In the genomic region with DNA sequence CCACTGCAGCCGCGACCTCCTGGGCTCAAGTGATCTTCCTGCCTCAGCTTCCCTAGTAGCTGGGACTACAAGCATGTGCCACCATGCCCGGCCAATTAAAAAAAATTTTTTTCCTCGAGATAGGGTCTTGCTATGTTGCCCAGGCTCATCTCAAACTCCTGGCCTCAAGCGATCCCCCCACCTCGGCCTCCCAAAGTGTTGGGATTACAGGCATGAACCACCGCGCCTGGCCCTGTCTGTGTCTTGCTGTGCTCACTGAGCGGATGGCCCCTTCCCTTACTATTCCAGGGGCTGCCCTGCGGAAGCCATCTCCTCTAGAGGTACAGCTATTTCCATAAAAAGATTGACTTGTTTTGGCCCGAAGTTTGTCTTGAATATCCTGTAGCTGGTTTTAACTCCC, we compare ENCODE assay signal across 30 cellular contexts. TPM values are rescaled to one million over a fixed set of nuclear protein-coding genes. Genes with fewer than 3 reads are reported as not detected.
A peak's percentile ranks its signal among the peaks of the same experiment; 100 is the strongest.
DNase-seq lines count a peak whose midpoint lies in the region; ATAC-seq, FAIRE-seq and TF ChIP-seq lines count a peak whose summit lies in the region.
"Had no signal": no experiment of that assay in that cellular context is flagged by ENCODE, and none has a peak within 500 bp of the region (broad histone marks: within the 10 kb centered on the region; RNA-seq: fewer than 3 reads in every experiment).

No MANE protein-coding gene starts in this region.

- intact Hi-C loops in HepG2 (cut with micrococcal nuclease; ENCODE audit: unreplicated experiment) (no loop called here), right lobe of liver (cut with DNase I) (no loop called here), dorsolateral prefrontal cortex (cut with DNase I) (loop anchor here (2.0 to 10.0 kb wide), 6 partner anchors 19 to 213 kb away; partner anchors contain the start of genes RILPL1 (in 2 of the 2), SNRNP35 (in 1 of the 2) and TMED2 (in 1 of the 2))
- intact Hi-C loops in activated T-helper 2 cell treated with anti-CD3 and anti-CD28 coated beads, Interferon-gamma antibody, Interleukin-2, Interleukin-4, amounts not matched to agents 10 μg/mL and 5 μg/mL and 100 μg/mL, durations not matched to agents 14 hours and 24 hours and 36 hours (cut with micrococcal nuclease): no loop called here

- POLR2A ChIA-PET in HepG2 (lab: Yijun Ruan, JAX): no interaction called here

- no peak for TF ChIP-seq RAD21 in HepG2 (CRISPR knock-in tag; IDR thresholded peaks at IDR 0.05)

- H3K27ac ChIP-seq in HepG2 (ENCODE audit: extremely low read length, insufficient read depth, low read length) (no peak overlapping the region), right lobe of liver (no peak overlapping the region), dorsolateral prefrontal cortex (peak overlapping the region; percentile 65 to 100 (median 99))
- H3K27ac ChIP-seq: cardiac muscle cell, ovary, transverse colon had no signal

- no peaks in the 10 kb centered on the region for H3K9me3 Mint-ChIP-seq in activated T-helper 2 cell treated with anti-CD3 and anti-CD28 coated beads, Interferon-gamma antibody, Interleukin-2, Interleukin-4, amounts not matched to agents 10 μg/mL and 5 μg/mL and 100 μg/mL, durations not matched to agents 14 hours and 24 hours and 36 hours
- H3K9me3 Mint-ChIP-seq: activated naive CD4-positive, alpha-beta T cell treated with anti-CD3 and anti-CD28 coated beads, Interleukin-2, amount 10 ng/mL, durations not matched to agents 7 days and 5 days; activated T-helper 1 cell treated with anti-CD3 and anti-CD28 coated beads, Interleukin-12 subunit alpha, Interleukin-12 subunit beta, Interleukin-2, Interleukin-4 antibody, amounts not matched to agents 30 ng/mL and 10 ng/mL and 1 ng/mL, durations not matched to agents 14 hours and 24 hours and 36 hours; H9; natural killer cell treated with Interleukin-12 subunit alpha and Interleukin-12 subunit beta and Interleukin-15 and Interleukin-18, amount 100 ng/mL, for 72 hours; stimulated activated naive B cell treated with anti-CD40 and anti-IgM and Interleukin-4, amounts not matched to agents 10 μg/mL and 1 μg/mL and 100 μg/mL, for 72 hours; T-helper 1 cell treated with Interleukin-12 subunit alpha and Interleukin-12 subunit beta and Interleukin-4 antibody, amounts not matched to agents 30 μg/mL and 1 μg/mL, for 36 hours had no signal

- ATAC-seq in HepG2 (no peak), right lobe of liver (no peak), GM18858 (IDR thresholded peaks at IDR 0.05; ENCODE audit: unreplicated experiment) (no peak), HG02970 (IDR thresholded peaks at IDR 0.05; ENCODE audit: low FRiP score, unreplicated experiment) (no peak)
- ATAC-seq: activated CD4-positive, CD25-positive, alpha-beta regulatory T cell treated with anti-CD3 and anti-CD28 coated beads, Interleukin-2, amount 50 U/mL, for 24 hours; natural killer cell treated with Interleukin-12 subunit alpha and Interleukin-12 subunit beta and Interleukin-15 and Interleukin-18, amount 100 ng/mL, for 72 hours; stimulated activated naive B cell treated with anti-CD40 and anti-IgM and Interleukin-4, amounts not matched to agents 10 μg/mL and 1 μg/mL and 100 μg/mL, for 72 hours had no signal

- no peaks in the 10 kb centered on the region for H3K36me3 Mint-ChIP-seq in activated T-helper 2 cell treated with anti-CD3 and anti-CD28 coated beads, Interferon-gamma antibody, Interleukin-2, Interleukin-4, amounts not matched to agents 10 μg/mL and 5 μg/mL and 100 μg/mL, durations not matched to agents 14 hours and 24 hours and 36 hours (ENCODE audit: low read depth)
- H3K36me3 Mint-ChIP-seq: natural killer cell treated with Interleukin-12 subunit alpha and Interleukin-12 subunit beta and Interleukin-15 and Interleukin-18, amount 100 ng/mL, for 72 hours had no signal

- H3K4me3 Mint-ChIP-seq in activated T-helper 2 cell treated with anti-CD3 and anti-CD28 coated beads, Interferon-gamma antibody, Interleukin-2, Interleukin-4, amounts not matched to agents 10 μg/mL and 5 μg/mL and 100 μg/mL, durations not matched to agents 14 hours and 24 hours and 36 hours (ENCODE audit: low read depth): no peak overlapping the region
- H3K4me3 Mint-ChIP-seq: activated naive CD4-positive, alpha-beta T cell treated with anti-CD3 and anti-CD28 coated beads, Interleukin-2, amount 10 ng/mL, durations not matched to agents 7 days and 5 days; activated T-helper 1 cell treated with anti-CD3 and anti-CD28 coated beads, Interleukin-12 subunit alpha, Interleukin-12 subunit beta, Interleukin-2, Interleukin-4 antibody, amounts not matched to agents 30 ng/mL and 10 ng/mL and 1 ng/mL, durations not matched to agents 14 hours and 24 hours and 36 hours; H9; natural killer cell treated with Interleukin-12 subunit alpha and Interleukin-12 subunit beta and Interleukin-15 and Interleukin-18, amount 100 ng/mL, for 72 hours; stimulated activated naive B cell treated with anti-CD40 and anti-IgM and Interleukin-4, amounts not matched to agents 10 μg/mL and 1 μg/mL and 100 μg/mL, for 72 hours; T-helper 1 cell treated with Interleukin-12 subunit alpha and Interleukin-12 subunit beta and Interleukin-4 antibody, amounts not matched to agents 30 μg/mL and 1 μg/mL, for 36 hours had no signal

- no peaks in the 10 kb centered on the region for H4K20me1 ChIP-seq in HepG2 (ENCODE audit: insufficient read depth, low read length)

- no TSS peak for BruUV-seq in HepG2 (replicated peaks; lab: Mats Ljungman, UMichigan)

- CTCF ChIA-PET in HepG2 (lab: Yijun Ruan, JAX; ENCODE audit: low intra/inter-chr PET ratio, low total read pairs): no interaction called here

- no peaks in the 10 kb centered on the region for H3K27me3 Mint-ChIP-seq in activated T-helper 2 cell treated with anti-CD3 and anti-CD28 coated beads, Interferon-gamma antibody, Interleukin-2, Interleukin-4, amounts not matched to agents 10 μg/mL and 5 μg/mL and 100 μg/mL, durations not matched to agents 14 hours and 24 hours and 36 hours (ENCODE audit: low read depth)
- H3K27me3 Mint-ChIP-seq: activated naive CD4-positive, alpha-beta T cell treated with anti-CD3 and anti-CD28 coated beads, Interleukin-2, amount 10 ng/mL, durations not matched to agents 7 days and 5 days; natural killer cell treated with Interleukin-12 subunit alpha and Interleukin-12 subunit beta and Interleukin-15 and Interleukin-18, amount 100 ng/mL, for 72 hours; stimulated activated naive B cell treated with anti-CD40 and anti-IgM and Interleukin-4, amounts not matched to agents 10 μg/mL and 1 μg/mL and 100 μg/mL, for 72 hours had no signal

- no peak for TF ChIP-seq EP300 in HepG2 (IDR thresholded peaks at IDR 0.05; ENCODE audit: low read depth in 2 of 2, low read length in 2 of 2)
- no peak for TF ChIP-seq EP300 in HepG2 (CRISPR knock-in tag; IDR thresholded peaks at IDR 0.05; ENCODE audit: borderline replicate concordance)

- in situ Hi-C loops in HepG2 (cut with HindIII; ENCODE audit: extremely low pct_ligation_motif_present, low pct_unique_long_range_greater_than_20kb): no loop called here

- H3K27me3 ChIP-seq in HepG2 (ENCODE audit: control insufficient read depth in 1 of 2, insufficient read depth in 2 of 2, low read length in 2 of 2) (no peaks in the 10 kb centered on the region), right lobe of liver (no peaks in the 10 kb centered on the region), dorsolateral prefrontal cortex (no peaks in the 10 kb centered on the region), skeletal muscle satellite cell (ENCODE audit: control insufficient read depth, insufficient read depth, low read length) (no peaks in the 10 kb centered on the region)
- H3K27me3 ChIP-seq: cardiac muscle cell, ovary, transverse colon had no signal

- H3K36me3 ChIP-seq in HepG2 (replicated peaks in 1 of 2; ENCODE audit: control insufficient read depth in 1 of 2, insufficient read depth in 2 of 2, low read length in 2 of 2) (peaks cover 17 to 22% of the 10 kb centered on the region in 2 experiments; a peak in 4 of 5 replicates), right lobe of liver (no peaks in the 10 kb centered on the region), skeletal muscle satellite cell (ENCODE audit: insufficient read depth, low read length) (peaks cover 14% of the 10 kb centered on the region)
- H3K36me3 ChIP-seq: ovary, transverse colon had no signal

- TF ChIP-seq CTCF in HepG2 (CRISPR knock-in tag; IDR thresholded peaks at IDR 0.05) (no peak), right lobe of liver (IDR thresholded peaks at IDR 0.05) (no peak), dorsolateral prefrontal cortex (IDR thresholded peaks at IDR 0.05 in 54 of 56, conservative IDR thresholded peaks at IDR 0.05 in 2 of 56; ENCODE audit: low read depth in 1 of 56, partially characterized antibody in 56 of 56) (no peak)

- WGBS in HepG2 (ENCODE audit: low lambda C conversion rate): 92% methylated on average over 11 of the region's 11 CpGs
- WGBS in right lobe of liver (ENCODE audit: insufficient coverage, low coverage, low lambda C conversion rate, missing lambda C conversion rate): 73% methylated on average over 4 of the region's 11 CpGs

- no peak for FAIRE-seq in HepG2 (lab: Jason Lieb, UNC)
- FAIRE-seq: G401.6, keratinocyte, TTC549 had no signal

- H2AFZ ChIP-seq in HepG2 (ENCODE audit: low read length): no peak overlapping the region

- no peaks in the 10 kb centered on the region for H3K79me2 ChIP-seq in HepG2 (ENCODE audit: insufficient read depth, low read length)

- H3K27ac Mint-ChIP-seq in activated T-helper 2 cell treated with anti-CD3 and anti-CD28 coated beads, Interferon-gamma antibody, Interleukin-2, Interleukin-4, amounts not matched to agents 10 μg/mL and 5 μg/mL and 100 μg/mL, durations not matched to agents 14 hours and 24 hours and 36 hours: no peak overlapping the region
- H3K27ac Mint-ChIP-seq: activated naive CD4-positive, alpha-beta T cell treated with anti-CD3 and anti-CD28 coated beads, Interleukin-2, amount 10 ng/mL, durations not matched to agents 7 days and 5 days; activated T-helper 1 cell treated with anti-CD3 and anti-CD28 coated beads, Interleukin-12 subunit alpha, Interleukin-12 subunit beta, Interleukin-2, Interleukin-4 antibody, amounts not matched to agents 30 ng/mL and 10 ng/mL and 1 ng/mL, durations not matched to agents 14 hours and 24 hours and 36 hours; natural killer cell treated with Interleukin-12 subunit alpha and Interleukin-12 subunit beta and Interleukin-15 and Interleukin-18, amount 100 ng/mL, for 72 hours; T-helper 1 cell treated with Interleukin-12 subunit alpha and Interleukin-12 subunit beta and Interleukin-4 antibody, amounts not matched to agents 30 μg/mL and 1 μg/mL, for 36 hours had no signal

- H3K9ac ChIP-seq in HepG2 (ENCODE audit: insufficient read depth, low read depth, low read length) (no peak overlapping the region), skeletal muscle satellite cell (ENCODE audit: low read depth, low read length) (no peak overlapping the region)

- TF ChIP-seq POLR2A in HepG2 (IDR thresholded peaks at IDR 0.05; ENCODE audit: insufficient read depth in 1 of 2, low read depth in 2 of 2, low read length in 2 of 2) (no peak), right lobe of liver (IDR thresholded peaks at IDR 0.05) (no peak)

- H3K4me2 ChIP-seq in HepG2 (ENCODE audit: low read depth, low read length) (no peak overlapping the region), skeletal muscle satellite cell (ENCODE audit: low read length) (peak overlapping the region; percentile 53)

- H3K9me3 ChIP-seq in HepG2 (ENCODE audit: low read length) (no peaks in the 10 kb centered on the region), right lobe of liver (no peaks in the 10 kb centered on the region), skeletal muscle satellite cell (replicated peaks; ENCODE audit: low read length) (no peaks in the 10 kb centered on the region)
- H3K9me3 ChIP-seq: ovary, transverse colon had no signal

- DNase-seq in HepG2 (ENCODE audit: low spot score): no peak
- no peak for DNase-seq in right lobe of liver
- DNase-seq in dorsolateral prefrontal cortex: no peak
- no peak for DNase-seq in activated T-helper 2 cell treated with anti-CD3 and anti-CD28 coated beads, Interferon-gamma antibody, Interleukin-2, Interleukin-4, amounts not matched to agents 10 μg/mL and 5 μg/mL and 100 μg/mL, durations not matched to agents 14 hours and 24 hours and 36 hours (ENCODE audit: low spot score)
- no peak for DNase-seq in NCI-H1105 treated with DMSO at 0.1 percent for 48 hours (lab: John Stamatoyannopoulos, UW)
- DNase-seq: ACHN; activated CD4-positive, alpha-beta T cell treated with anti-CD3 and anti-CD28 coated beads, Interleukin-2, amount 50 U/mL, for 48 hours; activated CD8-positive, alpha-beta memory T cell treated with anti-CD3 and anti-CD28 coated beads, Interleukin-2, amount 50 U/mL, for 4 hours; activated naive CD4-positive, alpha-beta T cell treated with anti-CD3 and anti-CD28 coated beads, Interleukin-2, amount 10 ng/mL, durations not matched to agents 7 days and 5 days; amniotic stem cell; H9; NCI-H1092 treated with DMSO at 0.1 percent for 48 hours; NCI-H187 treated with DMSO at 0.1 percent for 48 hours; NCI-H69; ovary; retina; stimulated activated naive B cell treated with anti-CD40 and anti-IgM and Interleukin-4, amounts not matched to agents 10 μg/mL and 1 μg/mL and 100 μg/mL, for 72 hours; transverse colon had no signal

- H3K4me1 ChIP-seq in HepG2 (ENCODE audit: insufficient read depth, low read length) (peaks cover 21% of the 10 kb centered on the region), right lobe of liver (no peaks in the 10 kb centered on the region), skeletal muscle satellite cell (ENCODE audit: control insufficient read depth, insufficient read depth, low read length) (peaks cover 23% of the 10 kb centered on the region)
- H3K4me1 ChIP-seq: transverse colon had no signal

- peaks cover 7% of the 10 kb centered on the region for H3K4me1 Mint-ChIP-seq in activated T-helper 2 cell treated with anti-CD3 and anti-CD28 coated beads, Interferon-gamma antibody, Interleukin-2, Interleukin-4, amounts not matched to agents 10 μg/mL and 5 μg/mL and 100 μg/mL, durations not matched to agents 14 hours and 24 hours and 36 hours (ENCODE audit: low read depth)
- H3K4me1 Mint-ChIP-seq: H9 had no signal

- no peak overlapping the region for H3K4me3 ChIP-seq in HepG2 (replicated peaks in 1 of 3; ENCODE audit: insufficient read depth in 1 of 3, low read depth in 2 of 3, low read length in 3 of 3)
- H3K4me3 ChIP-seq in right lobe of liver: no peak overlapping the region
- no peak overlapping the region for H3K4me3 ChIP-seq in dorsolateral prefrontal cortex
- no peak overlapping the region for H3K4me3 ChIP-seq in skeletal muscle satellite cell (ENCODE audit: low read length)
- H3K4me3 ChIP-seq: cardiac muscle cell, lung, ovary, transverse colon had no signal

RNA-seq across cellular contexts. Expression of gene SNRNP35, which starts 20.1 kb away (rescaled TPM):
- total RNA-seq in HepG2 (2016; rRNA removed; fragmentation: Illumina TruSeq; extraction: Trizol): 21.9 and 22.6 TPM in 2 replicates
- 7.0 and 8.3 TPM in 2 replicates for total RNA-seq in HepG2 (2016; cell fraction: cytosol; rRNA removed; fragmentation: Illumina TruSeq; extraction: Trizol; ENCODE audit: low read depth)
- 18.1 and 21.0 TPM in 2 replicates for total RNA-seq in HepG2 (2016; cell fraction: insoluble cytoplasmic fraction; rRNA removed; fragmentation: Illumina TruSeq; extraction: Trizol)
- 9.9 and 11.2 TPM in 2 replicates for total RNA-seq in HepG2 (2016; cell fraction: membrane; rRNA removed; fragmentation: Illumina TruSeq; extraction: Trizol)
- 11.3 and 17.7 TPM in 2 replicates for total RNA-seq in HepG2 (2016; cell fraction: nucleus; rRNA removed; fragmentation: Illumina TruSeq; extraction: Trizol)
- polyA plus RNA-seq in HepG2 (2011; rRNA removed): 11.3 and 11.9 TPM in 2 replicates
- polyA plus RNA-seq in HepG2 (2011; cell fraction: cytosol; rRNA removed): 8.2 and 8.4 TPM in 2 replicates
- 12.3 and 17.8 TPM in 2 replicates for polyA plus RNA-seq in HepG2 (2011; cell fraction: nucleus; rRNA removed)
- polyA plus RNA-seq in HepG2 (2012): 14.7 and 17.5 TPM in 2 replicates
- polyA plus RNA-seq in HepG2 (2016; cell fraction: cytosol; fragmentation: Illumina TruSeq; extraction: Trizol; ENCODE audit: low read depth): 6.3 and 6.7 TPM in 2 replicates
- 27.9 and 29.1 TPM in 2 replicates for polyA plus RNA-seq in HepG2 (2016; cell fraction: insoluble cytoplasmic fraction; fragmentation: Illumina TruSeq; extraction: Trizol; ENCODE audit: low read depth)
- 7.2 and 7.8 TPM in 2 replicates for polyA plus RNA-seq in HepG2 (2016; cell fraction: membrane; fragmentation: Illumina TruSeq; extraction: Trizol; ENCODE audit: low read depth)
- polyA plus RNA-seq in HepG2 (2016; cell fraction: nucleus; fragmentation: Illumina TruSeq; extraction: Trizol; ENCODE audit: insufficient read depth, low read depth): 33.3 and 34.6 TPM in 2 replicates
- polyA minus RNA-seq in HepG2 (2011; rRNA and poly(A)+ RNA removed; ENCODE audit: low replicate concordance): 9.0 and 11.4 TPM in 2 replicates
- polyA minus RNA-seq in HepG2 (2011; cell fraction: cytosol; rRNA and poly(A)+ RNA removed): 6.2 and 7.6 TPM in 2 replicates
- 14.2 and 18.2 TPM in 2 replicates for polyA minus RNA-seq in HepG2 (2011; cell fraction: nucleus; rRNA and poly(A)+ RNA removed)
- total RNA-seq in right lobe of liver: 10 to 100 TPM in 1 of 6 experiments, 1 to 10 TPM in 5; 7.8 to 10.3 (median 9.5) TPM
- 10 to 100 TPM; 18.2 to 41.5 (median 27.9) TPM for total RNA-seq in dorsolateral prefrontal cortex
- total RNA-seq in skeletal muscle satellite cell (2012; rRNA removed): 8.5 and 10.4 TPM in 2 replicates
- total RNA-seq in activated T-helper 2 cell treated with anti-CD3 and anti-CD28 coated beads, Interferon-gamma antibody, Interleukin-2, Interleukin-4, amounts not matched to agents 10 μg/mL and 5 μg/mL and 100 μg/mL, durations not matched to agents 14 hours and 24 hours and 36 hours: 27.1 and 36.4 TPM in 2 replicates

RNA-seq across cellular contexts. Expression of gene RILPL2, which starts 41.6 kb away (rescaled TPM):
- total RNA-seq in HepG2 (2016; rRNA removed; fragmentation: Illumina TruSeq; extraction: Trizol) (8.1 and 9.1 TPM in 2 replicates), right lobe of liver (1 to 10 TPM; 1.6 to 2.7 (median 1.8) TPM), dorsolateral prefrontal cortex (1 to 10 TPM; 2.1 to 6.7 (median 3.9) TPM)
- total RNA-seq in HepG2 (2016; cell fraction: cytosol; rRNA removed; fragmentation: Illumina TruSeq; extraction: Trizol; ENCODE audit: low read depth): 2.4 and 2.8 TPM in 2 replicates
- total RNA-seq in HepG2 (2016; cell fraction: insoluble cytoplasmic fraction; rRNA removed; fragmentation: Illumina TruSeq; extraction: Trizol): 7.8 and 8.7 TPM in 2 replicates
- 8.4 and 9.7 TPM in 2 replicates for total RNA-seq in HepG2 (2016; cell fraction: membrane; rRNA removed; fragmentation: Illumina TruSeq; extraction: Trizol)
- 2.3 and 3.4 TPM in 2 replicates for total RNA-seq in HepG2 (2016; cell fraction: nucleus; rRNA removed; fragmentation: Illumina TruSeq; extraction: Trizol)
- polyA plus RNA-seq in HepG2 (2011; rRNA removed): 2.5 and 2.7 TPM in 2 replicates
- 2.2 and 2.3 TPM in 2 replicates for polyA plus RNA-seq in HepG2 (2011; cell fraction: cytosol; rRNA removed)
- polyA plus RNA-seq in HepG2 (2011; cell fraction: nucleus; rRNA removed): 0.81 and 0.84 TPM in 2 replicates
- polyA plus RNA-seq in HepG2 (2012): 2.4 and 2.8 TPM in 2 replicates
- polyA plus RNA-seq in HepG2 (2016; cell fraction: cytosol; fragmentation: Illumina TruSeq; extraction: Trizol; ENCODE audit: low read depth): 3.3 and 3.6 TPM in 2 replicates
- 11.4 and 12.2 TPM in 2 replicates for polyA plus RNA-seq in HepG2 (2016; cell fraction: insoluble cytoplasmic fraction; fragmentation: Illumina TruSeq; extraction: Trizol; ENCODE audit: low read depth)
- polyA plus RNA-seq in HepG2 (2016; cell fraction: membrane; fragmentation: Illumina TruSeq; extraction: Trizol; ENCODE audit: low read depth): 9.2 and 9.9 TPM in 2 replicates
- 5.3 and 6.0 TPM in 2 replicates for polyA plus RNA-seq in HepG2 (2016; cell fraction: nucleus; fragmentation: Illumina TruSeq; extraction: Trizol; ENCODE audit: insufficient read depth, low read depth)
- 1.0 and 1.6 TPM in 2 replicates for polyA minus RNA-seq in HepG2 (2011; rRNA and poly(A)+ RNA removed; ENCODE audit: low replicate concordance)
- polyA minus RNA-seq in HepG2 (2011; cell fraction: cytosol; rRNA and poly(A)+ RNA removed): 0.88 and 1.4 TPM in 2 replicates
- polyA minus RNA-seq in HepG2 (2011; cell fraction: nucleus; rRNA and poly(A)+ RNA removed): 0.77 and 0.99 TPM in 2 replicates
- 1.3 and 2.3 TPM in 2 replicates for total RNA-seq in skeletal muscle satellite cell (2012; rRNA removed)
- total RNA-seq in activated T-helper 2 cell treated with anti-CD3 and anti-CD28 coated beads, Interferon-gamma antibody, Interleukin-2, Interleukin-4, amounts not matched to agents 10 μg/mL and 5 μg/mL and 100 μg/mL, durations not matched to agents 14 hours and 24 hours and 36 hours: 15.7 and 16.3 TPM in 2 replicates

RNA-seq across cellular contexts. Expression of gene RILPL1, which starts 55.5 kb away (rescaled TPM):
- total RNA-seq in HepG2 (2016; rRNA removed; fragmentation: Illumina TruSeq; extraction: Trizol) (3.9 and 5.8 TPM in 2 replicates), right lobe of liver (1 to 10 TPM; 3.2 to 7.5 (median 5.3) TPM), dorsolateral prefrontal cortex (10 to 100 TPM; 26.8 to 64.9 (median 37.5) TPM)
- total RNA-seq in HepG2 (2016; cell fraction: cytosol; rRNA removed; fragmentation: Illumina TruSeq; extraction: Trizol; ENCODE audit: low read depth): 6.3 and 6.7 TPM in 2 replicates
- 2.8 and 5.3 TPM in 2 replicates for total RNA-seq in HepG2 (2016; cell fraction: insoluble cytoplasmic fraction; rRNA removed; fragmentation: Illumina TruSeq; extraction: Trizol)
- total RNA-seq in HepG2 (2016; cell fraction: membrane; rRNA removed; fragmentation: Illumina TruSeq; extraction: Trizol): 6.3 and 7.3 TPM in 2 replicates
- 4.4 and 5.2 TPM in 2 replicates for total RNA-seq in HepG2 (2016; cell fraction: nucleus; rRNA removed; fragmentation: Illumina TruSeq; extraction: Trizol)
- polyA plus RNA-seq in HepG2 (2011; rRNA removed): 28.4 and 32.0 TPM in 2 replicates
- polyA plus RNA-seq in HepG2 (2011; cell fraction: cytosol; rRNA removed): 17.9 and 21.6 TPM in 2 replicates
- 30.6 and 32.1 TPM in 2 replicates for polyA plus RNA-seq in HepG2 (2011; cell fraction: nucleus; rRNA removed)
- polyA plus RNA-seq in HepG2 (2012): 14.7 and 22.7 TPM in 2 replicates
- polyA plus RNA-seq in HepG2 (2016; cell fraction: cytosol; fragmentation: Illumina TruSeq; extraction: Trizol; ENCODE audit: low read depth): 6.6 and 7.4 TPM in 2 replicates
- polyA plus RNA-seq in HepG2 (2016; cell fraction: insoluble cytoplasmic fraction; fragmentation: Illumina TruSeq; extraction: Trizol; ENCODE audit: low read depth): 6.6 and 7.8 TPM in 2 replicates
- polyA plus RNA-seq in HepG2 (2016; cell fraction: membrane; fragmentation: Illumina TruSeq; extraction: Trizol; ENCODE audit: low read depth): 9.0 and 9.4 TPM in 2 replicates
- 19.9 and 21.9 TPM in 2 replicates for polyA plus RNA-seq in HepG2 (2016; cell fraction: nucleus; fragmentation: Illumina TruSeq; extraction: Trizol; ENCODE audit: insufficient read depth, low read depth)
- polyA minus RNA-seq in HepG2 (2011; rRNA and poly(A)+ RNA removed; ENCODE audit: low replicate concordance): 7.3 and 20.5 TPM in 2 replicates
- polyA minus RNA-seq in HepG2 (2011; cell fraction: cytosol; rRNA and poly(A)+ RNA removed): 9.8 and 11.1 TPM in 2 replicates
- polyA minus RNA-seq in HepG2 (2011; cell fraction: nucleus; rRNA and poly(A)+ RNA removed): 16.5 and 17.8 TPM in 2 replicates
- total RNA-seq in skeletal muscle satellite cell (2012; rRNA removed): 11.4 TPM in 2 replicates
- 5.9 and 6.0 TPM in 2 replicates for total RNA-seq in activated T-helper 2 cell treated with anti-CD3 and anti-CD28 coated beads, Interferon-gamma antibody, Interleukin-2, Interleukin-4, amounts not matched to agents 10 μg/mL and 5 μg/mL and 100 μg/mL, durations not matched to agents 14 hours and 24 hours and 36 hours

Comparison
In these comparisons a context has a peak if more than half of its experiments do, and no peak if none do; other contexts are left out.
1. H3K27ac ChIP-seq: peak in dorsolateral prefrontal cortex (59 of 59); none in HepG2 (single experiment) and right lobe of liver (0 of 3).
2. intact Hi-C loops: an anchor here in dorsolateral prefrontal cortex (2.0 to 10.0 kb wide); none called in HepG2, right lobe of liver and activated T-helper 2 cell treated with anti-CD3 and anti-CD28 coated beads, Interferon-gamma antibody, Interleukin-2, Interleukin-4, amounts not matched to agents 10 μg/mL and 5 μg/mL and 100 μg/mL, durations not matched to agents 14 hours and 24 hours and 36 hours.